Comparison of ENCODE assay signal across 8 cellular contexts in genomic region chr19:9818175-9818733, GRCh38. TPM values are rescaled to one million over a fixed set of nuclear protein-coding genes. Genes with fewer than 3 reads are reported as not detected.
A peak's percentile ranks its signal among the peaks of the same experiment; 100 is the strongest.
DNase-seq lines count a peak whose midpoint lies in the region; ATAC-seq, FAIRE-seq and TF ChIP-seq lines count a peak whose summit lies in the region.

No MANE protein-coding gene starts in this region.

- TF ChIP-seq POLR2A in GM12878 (IDR thresholded peaks at IDR 0.05; ENCODE audit: low read depth, low read length) (no peak), GM12891 (IDR thresholded peaks at IDR 0.05; ENCODE audit: low read depth, low read length) (no peak)

- FAIRE-seq in GM12878 (lab: Jason Lieb, UNC) (no peak), GM12891 (lab: Jason Lieb, UNC) (no peak)

- H3K79me2 ChIP-seq in GM12878 (ENCODE audit: control insufficient read depth, insufficient read depth, low read length): peaks cover 20% of the 10 kb centered on the region

- no peaks in the 10 kb centered on the region for H4K20me1 ChIP-seq in GM12878 (ENCODE audit: control insufficient read depth, insufficient read depth)

- H3K9ac ChIP-seq in GM12878 (ENCODE audit: control insufficient read depth, insufficient read depth, low read length): peak overlapping the region; percentile 95

- POLR2A ChIA-PET in GM12878 (lab: Charles Lee): interaction anchor here (1.2 kb wide), 1 partner anchor 9 kb away, joined by 5 read pairs; no protein-coding TSS in a partner anchor

- H3K4me3 ChIP-seq in heart right ventricle: peak overlapping the region; percentile 76 to 100 (median 97)
- peak overlapping the region; percentile 97 for H3K4me3 ChIP-seq in GM12878
- peak overlapping the region; percentile 89 for H3K4me3 ChIP-seq in lower lobe of right lung
- H3K4me3 ChIP-seq in urinary bladder (ENCODE audit: low read depth, low read length): peak overlapping the region; percentile 76

- H3K4me2 ChIP-seq in GM12878 (ENCODE audit: control insufficient read depth, insufficient read depth): peak overlapping the region; percentile 53

- peak overlapping the region; percentile 93 to 99 (median 96) for H3K27ac ChIP-seq in heart right ventricle
- H3K27ac ChIP-seq in GM12878 (ENCODE audit: control insufficient read depth, insufficient read depth): peak overlapping the region; percentile 98
- peak overlapping the region; percentile 97 for H3K27ac ChIP-seq in lower lobe of right lung
- H3K27ac ChIP-seq in urinary bladder (ENCODE audit: low read depth): peak overlapping the region; percentile 94

- in situ Hi-C loops in GM12878 (cut with MboI): no loop called here

- no TSS peak for BruUV-seq in GM12878 (replicated peaks; lab: Mats Ljungman, UMichigan)

- CTCF ChIA-PET in GM12878 (lab: Yijun Ruan, JAX): interaction anchor here (1.3 kb wide), 1 partner anchor 12 kb away, joined by 3 read pairs; no protein-coding TSS in a partner anchor

- intact Hi-C loops in heart right ventricle (cut with DNase I): loop anchor here in 3 of 10 donors (2.0 kb wide), 1 partner anchor 25 kb away; no protein-coding TSS in a partner anchor
- intact Hi-C loops in Right ventricle myocardium superior (cut with DNase I): no loop called here
- intact Hi-C loops in GM12878 (cut with micrococcal nuclease; ENCODE audit: unreplicated experiment): no loop called here
- intact Hi-C loops in lower lobe of right lung (cut with DNase I): no loop called here

- ATAC-seq in heart right ventricle: no peak
- ATAC-seq in Right ventricle myocardium superior (ENCODE audit: poor library complexity): no peak
- no peak for ATAC-seq in GM12878
- ATAC-seq in lower lobe of right lung: peak in 1 of 2 donors; percentile 0
- ATAC-seq in HG03432 (IDR thresholded peaks at IDR 0.05; ENCODE audit: unreplicated experiment): no peak

- no peaks in the 10 kb centered on the region for H3K27me3 ChIP-seq in heart right ventricle
- no peaks in the 10 kb centered on the region for H3K27me3 ChIP-seq in GM12878 (replicated peaks in 1 of 2; ENCODE audit: control insufficient read depth in 2 of 2, insufficient read depth in 2 of 2, low read length in 1 of 2)
- H3K27me3 ChIP-seq in lower lobe of right lung (ENCODE audit: low read depth): no peaks in the 10 kb centered on the region

- SMC1A ChIA-PET in GM12878 (lab: Charles Lee; ENCODE audit: uncharacterized antibody, unreplicated experiment): interaction anchor here (0.6 kb wide), 1 partner anchor 684 kb away, joined by 3 read pairs; no protein-coding TSS in a partner anchor

- TF ChIP-seq CTCF in heart right ventricle (IDR thresholded peaks at IDR 0.05) (no peak), GM12878 (IDR thresholded peaks at IDR 0.05 in 2 of 3, conservative IDR thresholded peaks at IDR 0.05 in 1 of 3; ENCODE audit: control insufficient read depth in 2 of 3, extremely low read depth in 1 of 3, insufficient read depth in 1 of 3, low read depth in 3 of 3, low read length in 3 of 3) (no peak), lower lobe of right lung (IDR thresholded peaks at IDR 0.05) (no peak)

- TF ChIP-seq EP300 in GM12878 (IDR thresholded peaks at IDR 0.05; ENCODE audit: borderline replicate concordance in 1 of 2, control insufficient read depth in 1 of 2, low read depth in 2 of 2, low read length in 2 of 2): no peak

- no peaks in the 10 kb centered on the region for H3K9me3 ChIP-seq in heart right ventricle
- peaks cover 9% of the 10 kb centered on the region for H3K9me3 ChIP-seq in GM12878 (replicated peaks; ENCODE audit: control insufficient read depth, insufficient read depth, low read length)
- no peaks in the 10 kb centered on the region for H3K9me3 ChIP-seq in lower lobe of right lung

- DNase-seq in heart right ventricle (no peak), Right ventricle myocardium superior (no peak), GM12878 (ENCODE audit: low read depth, low spot score) (no peak), lower lobe of right lung (no peak), NCI-H2029 treated with DMSO at 0.1 percent for 48 hours (lab: John Stamatoyannopoulos, UW) (no peak), GM12891 (ENCODE audit: insufficient read length, low spot score) (no peak)

- H3K36me3 ChIP-seq in heart right ventricle (peaks cover 0 to 22% (median 0%) of the 10 kb centered on the region in 9 donors), GM12878 (ENCODE audit: control insufficient read depth in 2 of 2, insufficient read depth in 2 of 2, low read length in 1 of 2) (peaks cover 0 to 6% of the 10 kb centered on the region in 2 experiments; a peak in 1 of 4 replicates), lower lobe of right lung (peaks cover 20% of the 10 kb centered on the region), urinary bladder (ENCODE audit: insufficient read depth) (no peaks in the 10 kb centered on the region)

- RAD21 ChIA-PET in GM12878 (lab: Charles Lee; ENCODE audit: unreplicated experiment): interaction anchor here (0.7 to 0.9 kb wide), 2 partner anchors 50 to 763 kb away, joined by 3 to 5 read pairs; partner anchors contain the start of gene ZNF846

- no peak for TF ChIP-seq RAD21 in GM12878 (IDR thresholded peaks at IDR 0.05; ENCODE audit: insufficient read depth, low read depth, low read length)

- WGBS in heart right ventricle, 2 donors: 2 to 4% methylated on average over 38 to 39 of the region's 39 CpGs
- 3% methylated on average over 27 of the region's 39 CpGs for WGBS in GM12878 (ENCODE audit: insufficient coverage, insufficient replicate concordance, low lambda C conversion rate, missing lambda C conversion rate)
- WGBS in urinary bladder: 3% methylated on average over 39 of the region's 39 CpGs

- peaks cover 3 to 27% (median 22%) of the 10 kb centered on the region in 9 donors for H3K4me1 ChIP-seq in heart right ventricle
- peaks cover 3% of the 10 kb centered on the region for H3K4me1 ChIP-seq in GM12878 (ENCODE audit: control insufficient read depth, insufficient read depth, low read length)
- peaks cover 18% of the 10 kb centered on the region for H3K4me1 ChIP-seq in lower lobe of right lung
- H3K4me1 ChIP-seq in urinary bladder (ENCODE audit: insufficient read depth): no peaks in the 10 kb centered on the region

- H2AFZ ChIP-seq in GM12878 (ENCODE audit: control insufficient read depth, low read depth, low read length): peak overlapping the region; percentile 95

RNA-seq across cellular contexts. Expression of gene FBXL12, which starts 0.6 kb away (rescaled TPM):
- total RNA-seq in heart right ventricle (10 to 100 TPM; 10.5 to 13.8 (median 11.5) TPM), Right ventricle myocardium superior (10.0 TPM), GM12878 (2014; rRNA removed) (26.2 and 28.6 TPM in 2 replicates), GM12878 (2014; rRNA removed; fragmentation: Illumina TruSeq; extraction: Trizol) (13.1 and 13.6 TPM in 2 replicates), GM12878 (2021) (22.5 and 24.5 TPM in 2 replicates), lower lobe of right lung (18.6 TPM), urinary bladder (16.1 TPM)
- polyA plus RNA-seq in heart right ventricle (10 to 100 TPM; 13.5 to 19.5 TPM), GM12878 (2011; rRNA removed) (16.5 and 22.0 TPM in 2 replicates), GM12878 (2014; fragmentation: Illumina TruSeq; extraction: Trizol) (15.6 and 17.1 TPM in 2 replicates), GM12878 (2014; fragmentation: Nextera tagmentation; extraction: Ambion mirVana) (1 to 10 TPM; 1.4 to 4.1 TPM), GM12878 (2014; rRNA removed) (35.7 and 40.0 TPM in 2 replicates), GM12878 (2016; fragmentation: Nextera tagmentation; extraction: Ambion mirVana) (10 to 100 TPM; 26.8 to 27.3 TPM), urinary bladder (37.5 TPM)
- 56.5 and 60.6 TPM in 2 replicates for total RNA-seq in GM12878 (2013; cell fraction: nucleolus; rRNA removed)
- 12.1 TPM for polyA plus RNA-seq in GM12878 (2011; ENCODE audit: low read depth)
- polyA plus RNA-seq in GM12878 (2011; cell fraction: cytosol; rRNA removed): 31.7 and 43.2 TPM in 2 replicates
- polyA plus RNA-seq in GM12878 (2011; cell fraction: nucleus; rRNA removed): 46.4 and 62.5 TPM in 2 replicates
- polyA plus RNA-seq in GM12878 (2012): 21.0 and 21.4 TPM in 2 replicates
- polyA minus RNA-seq in GM12878 (2011; rRNA and poly(A)+ RNA removed): 9.6 and 18.8 TPM in 2 replicates
- 8.5 and 11.9 TPM in 2 replicates for polyA minus RNA-seq in GM12878 (2011; cell fraction: cytosol; rRNA and poly(A)+ RNA removed)
- polyA minus RNA-seq in GM12878 (2011; cell fraction: nucleus; rRNA and poly(A)+ RNA removed): 19.5 and 35.9 TPM in 2 replicates
- 16.8 TPM for polyA plus RNA-seq in GM12891 (2012; ENCODE audit: low read depth, missing spikeins)

RNA-seq across cellular contexts. Expression of gene UBL5, which starts 9.5 kb away (rescaled TPM):
- total RNA-seq in heart right ventricle: 100 to 1,000 TPM; 483 to 573 (median 516) TPM
- 1,000 to 10,000 TPM in 1 of 2 donors, 100 to 1,000 TPM in 1; 914 to 1,564 TPM for polyA plus RNA-seq in heart right ventricle
- 595 TPM for total RNA-seq in Right ventricle myocardium superior
- 18.1 and 20.5 TPM in 2 replicates for total RNA-seq in GM12878 (2013; cell fraction: nucleolus; rRNA removed)
- total RNA-seq in GM12878 (2014; rRNA removed): 297 and 314 TPM in 2 replicates
- 292 and 299 TPM in 2 replicates for total RNA-seq in GM12878 (2014; rRNA removed; fragmentation: Illumina TruSeq; extraction: Trizol)
- total RNA-seq in GM12878 (2021): 343 and 345 TPM in 2 replicates
- 467 TPM for polyA plus RNA-seq in GM12878 (2011; ENCODE audit: low read depth)
- polyA plus RNA-seq in GM12878 (2011; rRNA removed): 679 and 767 TPM in 2 replicates
- 751 and 930 TPM in 2 replicates for polyA plus RNA-seq in GM12878 (2011; cell fraction: cytosol; rRNA removed)
- polyA plus RNA-seq in GM12878 (2011; cell fraction: nucleus; rRNA removed): 559 and 571 TPM in 2 replicates
- polyA plus RNA-seq in GM12878 (2012): 538 and 589 TPM in 2 replicates
- polyA plus RNA-seq in GM12878 (2014; fragmentation: Illumina TruSeq; extraction: Trizol): 340 and 433 TPM in 2 replicates
- polyA plus RNA-seq in GM12878 (2014; fragmentation: Nextera tagmentation; extraction: Ambion mirVana): 100 to 1,000 TPM; 888 to 897 TPM
- polyA plus RNA-seq in GM12878 (2014; rRNA removed): 477 and 654 TPM in 2 replicates
- polyA plus RNA-seq in GM12878 (2016; fragmentation: Nextera tagmentation; extraction: Ambion mirVana): 100 to 1,000 TPM; 816 to 817 TPM
- 163 and 180 TPM in 2 replicates for polyA minus RNA-seq in GM12878 (2011; rRNA and poly(A)+ RNA removed)
- 37.7 and 58.5 TPM in 2 replicates for polyA minus RNA-seq in GM12878 (2011; cell fraction: cytosol; rRNA and poly(A)+ RNA removed)
- 19.9 and 30.6 TPM in 2 replicates for polyA minus RNA-seq in GM12878 (2011; cell fraction: nucleus; rRNA and poly(A)+ RNA removed)
- 241 TPM for total RNA-seq in lower lobe of right lung
- total RNA-seq in urinary bladder: 92.0 TPM
- 436 TPM for polyA plus RNA-seq in urinary bladder
- 819 TPM for polyA plus RNA-seq in GM12891 (2012; ENCODE audit: low read depth, missing spikeins)

RNA-seq across cellular contexts. Expression of gene PIN1, which starts 16.9 kb away (rescaled TPM):
- 100 to 1,000 TPM in 2 of 10 donors, 10 to 100 TPM in 8; 81.1 to 109 (median 90.8) TPM for total RNA-seq in heart right ventricle
- polyA plus RNA-seq in heart right ventricle: 100 to 1,000 TPM in 1 of 2 donors, 10 to 100 TPM in 1; 74.6 to 152 TPM
- 92.5 TPM for total RNA-seq in Right ventricle myocardium superior
- total RNA-seq in GM12878 (2013; cell fraction: nucleolus; rRNA removed): 38.7 and 41.8 TPM in 2 replicates
- 155 and 162 TPM in 2 replicates for total RNA-seq in GM12878 (2014; rRNA removed)
- 35.5 and 38.8 TPM in 2 replicates for total RNA-seq in GM12878 (2014; rRNA removed; fragmentation: Illumina TruSeq; extraction: Trizol)
- total RNA-seq in GM12878 (2021): 90.4 and 95.6 TPM in 2 replicates
- polyA plus RNA-seq in GM12878 (2011; ENCODE audit: low read depth): 31.4 TPM
- 26.5 and 47.3 TPM in 2 replicates for polyA plus RNA-seq in GM12878 (2011; rRNA removed)
- polyA plus RNA-seq in GM12878 (2011; cell fraction: cytosol; rRNA removed): 70.3 and 132 TPM in 2 replicates
- polyA plus RNA-seq in GM12878 (2011; cell fraction: nucleus; rRNA removed): 101 and 114 TPM in 2 replicates
- 44.0 and 53.8 TPM in 2 replicates for polyA plus RNA-seq in GM12878 (2012)
- polyA plus RNA-seq in GM12878 (2014; fragmentation: Illumina TruSeq; extraction: Trizol): 5.3 and 16.0 TPM in 2 replicates
- polyA plus RNA-seq in GM12878 (2014; fragmentation: Nextera tagmentation; extraction: Ambion mirVana): 1 to 10 TPM; 2.4 to 6.1 TPM
- 156 and 169 TPM in 2 replicates for polyA plus RNA-seq in GM12878 (2014; rRNA removed)
- 100 to 1,000 TPM; 180 to 209 TPM for polyA plus RNA-seq in GM12878 (2016; fragmentation: Nextera tagmentation; extraction: Ambion mirVana)
- 10.6 and 25.1 TPM in 2 replicates for polyA minus RNA-seq in GM12878 (2011; rRNA and poly(A)+ RNA removed)
- 17.2 and 18.3 TPM in 2 replicates for polyA minus RNA-seq in GM12878 (2011; cell fraction: cytosol; rRNA and poly(A)+ RNA removed)
- polyA minus RNA-seq in GM12878 (2011; cell fraction: nucleus; rRNA and poly(A)+ RNA removed): 12.2 and 19.7 TPM in 2 replicates
- 57.0 TPM for total RNA-seq in lower lobe of right lung
- 42.3 TPM for total RNA-seq in urinary bladder
- 160 TPM for polyA plus RNA-seq in urinary bladder
- polyA plus RNA-seq in GM12891 (2012; ENCODE audit: low read depth, missing spikeins): 79.7 TPM

RNA-seq across cellular contexts. Expression of gene ZNF846, which starts 49.7 kb away (rescaled TPM):
- 10 to 100 TPM in 5 of 10 donors, 1 to 10 TPM in 5; 6.2 to 16.2 (median 10.1) TPM for total RNA-seq in heart right ventricle
- polyA plus RNA-seq in heart right ventricle: 10 to 100 TPM in 1 of 2 donors, 1 to 10 TPM in 1; 3.9 to 21.4 TPM
- total RNA-seq in Right ventricle myocardium superior: 9.1 TPM
- total RNA-seq in GM12878 (2013; cell fraction: nucleolus; rRNA removed): 2.2 and 2.4 TPM in 2 replicates
- 1.3 and 1.8 TPM in 2 replicates for total RNA-seq in GM12878 (2014; rRNA removed)
- total RNA-seq in GM12878 (2014; rRNA removed; fragmentation: Illumina TruSeq; extraction: Trizol): 1.5 and 1.7 TPM in 2 replicates
- total RNA-seq in GM12878 (2021): 1.5 and 2.1 TPM in 2 replicates
- 1.7 TPM for polyA plus RNA-seq in GM12878 (2011; ENCODE audit: low read depth)
- 1.2 and 1.6 TPM in 2 replicates for polyA plus RNA-seq in GM12878 (2011; rRNA removed)
- polyA plus RNA-seq in GM12878 (2011; cell fraction: cytosol; rRNA removed): 0.23 and 0.52 TPM in 2 replicates
- 1.1 TPM in 2 replicates for polyA plus RNA-seq in GM12878 (2011; cell fraction: nucleus; rRNA removed)
- polyA plus RNA-seq in GM12878 (2012): 3.0 TPM in 2 replicates
- 1.5 and 1.6 TPM in 2 replicates for polyA plus RNA-seq in GM12878 (2014; fragmentation: Illumina TruSeq; extraction: Trizol)
- 1 to 10 TPM in 1 of 2 experiments, under 1 TPM in 1; 0.64 to 1.2 TPM for polyA plus RNA-seq in GM12878 (2014; fragmentation: Nextera tagmentation; extraction: Ambion mirVana)
- polyA plus RNA-seq in GM12878 (2014; rRNA removed): 2.6 and 4.1 TPM in 2 replicates
- 1 to 10 TPM; 1.2 to 1.7 TPM for polyA plus RNA-seq in GM12878 (2016; fragmentation: Nextera tagmentation; extraction: Ambion mirVana)
- polyA minus RNA-seq in GM12878 (2011; rRNA and poly(A)+ RNA removed): 0.41 and 0.59 TPM in 2 replicates
- polyA minus RNA-seq in GM12878 (2011; cell fraction: cytosol; rRNA and poly(A)+ RNA removed): not detected in 2 replicates
- 0.73 and 1.9 TPM in 2 replicates for polyA minus RNA-seq in GM12878 (2011; cell fraction: nucleus; rRNA and poly(A)+ RNA removed)
- 14.7 TPM for total RNA-seq in lower lobe of right lung
- total RNA-seq in urinary bladder: 73.6 TPM
- 18.0 TPM for polyA plus RNA-seq in urinary bladder
- 3.2 TPM for polyA plus RNA-seq in GM12891 (2012; ENCODE audit: low read depth, missing spikeins)
